ENCODE assay signal across 15 cellular contexts in genomic region chr6:13480631-13481501, GRCh38. TPM values are rescaled to one million over a fixed set of nuclear protein-coding genes. Genes with fewer than 3 reads are reported as not detected.
DNase-seq lines count a peak whose midpoint lies in the region; ATAC-seq and TF ChIP-seq lines count a peak whose summit lies in the region.
"Had no signal": no experiment of that assay in that cellular context is flagged by ENCODE, and none has a peak within 500 bp of the region (broad histone marks: within the 10 kb centered on the region; RNA-seq: fewer than 3 reads in every experiment).

No MANE protein-coding gene starts in this region.

- peaks cover 13% of the 10 kb centered on the region for H3K27me3 Mint-ChIP-seq in brain

- H3K9me3 Mint-ChIP-seq in brain = peaks cover 0 to 4% (median 0%) of the 10 kb centered on the region in 5 experiments
- H3K9me3 Mint-ChIP-seq: activated T-cell treated with anti-CD3 and anti-CD28 coated beads, Interleukin-2, amount 50 U/mL, for 4 hours had no signal

- no peaks in the 10 kb centered on the region for H3K9me3 ChIP-seq in right cardiac atrium (ENCODE audit: control insufficient read depth, low read length)
- H3K9me3 ChIP-seq: stomach had no signal

- DNase-seq in right cardiac atrium (no peak), cardiac septum (ENCODE audit: low spot score) (no peak), kidney tubule cell (ENCODE audit: low spot score) (peak; percentile 81), GM10248 (ENCODE audit: extremely low spot score) (no peak), NCI-H1694 (lab: John Stamatoyannopoulos, UW) (no peak), CD1c-positive myeloid dendritic cell (ENCODE audit: extremely low spot score) (no peak)
- DNase-seq: activated T-cell treated with anti-CD3 and anti-CD28 coated beads, Interleukin-2, amount 50 U/mL, for 4 hours; anterior cingulate cortex; foreskin fibroblast; midbrain; NCI-H1436 treated with DMSO at 0.1 percent for 48 hours; stomach had no signal

- no peak overlapping the region for H3K4me3 ChIP-seq in right cardiac atrium (ENCODE audit: low read length)
- H3K4me3 ChIP-seq: stomach had no signal

- H3K4me1 Mint-ChIP-seq in brain = peaks cover 37% of the 10 kb centered on the region

- H3K36me3 Mint-ChIP-seq in brain = peaks cover 14% of the 10 kb centered on the region

- intact Hi-C loops in right cardiac atrium (cut with DNase I) = loop anchor here in 2 of 4 donors (10.0 kb wide), 2 partner anchors 94 to 146 kb away; partner anchors contain the start of gene SIRT5 (in 2 of the 2)
- intact Hi-C loops in cardiac septum (cut with DNase I) = no loop called here

- WGBS in right cardiac atrium = 68% methylated on average over 6 of the region's 6 CpGs

- H3K27ac Mint-ChIP-seq in brain = peak overlapping the region in 2 of 5 experiments; percentile 24 to 68

- TF ChIP-seq CTCF in brain (conservative IDR thresholded peaks at IDR 0.05) (no peak), GM10248 (IDR thresholded peaks at IDR 0.05; ENCODE audit: control extremely low read depth, extremely low read depth, low read depth, missing control alignments) (no peak)

- ATAC-seq in right cardiac atrium (no peak), GM18498 (IDR thresholded peaks at IDR 0.05; ENCODE audit: unreplicated experiment) (no peak)
- ATAC-seq: Panc1 had no signal

- H3K27me3 ChIP-seq in right cardiac atrium (ENCODE audit: control insufficient read depth, insufficient read depth) = no peaks in the 10 kb centered on the region
- H3K27me3 ChIP-seq: stomach had no signal

- POLR2A ChIA-PET in GM10248 (lab: Yijun Ruan, JAX) = no interaction called here

- peak overlapping the region in 4 of 5 experiments; percentile 11 to 63 (median 38) for H3K4me3 Mint-ChIP-seq in brain
- H3K4me3 Mint-ChIP-seq: activated T-cell treated with anti-CD3 and anti-CD28 coated beads, Interleukin-2, amount 50 U/mL, for 4 hours had no signal

- H3K4me1 ChIP-seq in right cardiac atrium (ENCODE audit: control insufficient read depth, insufficient read depth, low read length) = peaks cover 16% of the 10 kb centered on the region

- CTCF ChIA-PET in GM10248 (lab: Yijun Ruan, JAX) = interaction anchor here (1.0 to 4.0 kb wide), 8 partner anchors 24 to 105 kb away, joined by 3 to 13 read pairs (median 4); partner anchors contain the start of gene SIRT5

- peak overlapping the region; percentile 74 for H3K27ac ChIP-seq in right cardiac atrium (ENCODE audit: low read length)
- H3K27ac ChIP-seq: stomach had no signal

RNA-seq across cellular contexts. Expression of gene GFOD1, which starts 6.5 kb away (rescaled TPM):
- total RNA-seq in right cardiac atrium (10 to 100 TPM; 51.0 to 81.7 (median 54.7) TPM), cardiac septum (54.0 TPM)
- polyA plus RNA-seq in right cardiac atrium (30.3 TPM), brain (ENCODE audit: insufficient read depth, low read depth, low replicate concordance) (5.4 TPM)
